9 cellular contexts compared by ENCODE assay signal in the genomic region with DNA sequence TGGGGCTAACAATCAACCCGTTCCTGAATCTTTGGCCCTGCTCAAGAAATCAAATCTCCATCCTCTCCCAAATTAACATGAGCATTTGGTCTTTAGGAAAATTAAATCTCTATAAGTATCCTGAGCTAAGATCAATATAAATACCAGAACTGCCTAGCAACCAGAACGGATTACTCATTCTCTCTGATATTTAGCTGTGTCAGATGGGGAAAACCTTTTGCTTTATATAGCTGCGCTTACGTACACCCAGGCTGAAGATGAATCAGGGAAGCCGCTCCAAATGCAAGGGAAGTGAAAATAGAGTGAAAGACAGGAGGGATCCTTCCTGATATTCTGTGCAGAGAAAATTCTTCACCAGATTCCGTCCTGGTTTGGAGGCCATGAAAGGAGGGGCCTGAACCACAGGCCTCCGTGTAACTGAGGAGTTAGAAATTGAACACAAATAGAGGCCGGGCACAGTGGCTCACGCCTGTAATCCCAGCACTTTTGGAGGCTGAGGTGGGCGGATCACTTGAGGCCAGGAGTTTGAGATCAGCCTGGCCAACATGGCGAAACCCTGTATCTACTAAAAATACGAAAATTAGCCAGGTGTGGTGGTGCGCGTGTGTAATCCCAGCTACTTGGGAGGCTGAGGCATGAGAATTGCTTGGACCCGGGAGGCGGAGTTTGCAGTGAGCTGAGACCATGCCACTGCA. TPM values are rescaled to one million over a fixed set of nuclear protein-coding genes. Genes with fewer than 3 reads are reported as not detected.
DNase-seq lines count a peak whose midpoint lies in the region; ATAC-seq lines count a peak whose summit lies in the region.
"Had no signal": no experiment of that assay in that cellular context is flagged by ENCODE, and none has a peak within 500 bp of the region (broad histone marks: within the 10 kb centered on the region; RNA-seq: fewer than 3 reads in every experiment).

No MANE protein-coding gene starts in this region.

- H3K27ac ChIP-seq in layer of hippocampus (ENCODE audit: low read depth, low read length): peak overlapping the region; percentile 52

- DNase-seq in HT1080 (ENCODE audit: low read depth) (peak; percentile 75), astrocyte of the hippocampus (ENCODE audit: low read depth, low spot score) (peak; percentile 87), stromal cell of bone marrow (ENCODE audit: low read depth) (peak; percentile 92), midbrain (lab: John Stamatoyannopoulos, UW) (no peak)
- DNase-seq: activated naive CD8-positive, alpha-beta T cell treated with anti-CD3 and anti-CD28 coated beads, Interleukin-2, amount 10 ng/mL, durations not matched to agents 7 days and 5 days had no signal

- ATAC-seq in HG03520 (IDR thresholded peaks at IDR 0.05; ENCODE audit: unreplicated experiment) (no peak), GM19328 (IDR thresholded peaks at IDR 0.05; ENCODE audit: unreplicated experiment) (no peak), HG02884 (IDR thresholded peaks at IDR 0.05; ENCODE audit: unreplicated experiment) (no peak)

- no peaks in the 10 kb centered on the region for H3K27me3 ChIP-seq in layer of hippocampus (ENCODE audit: control insufficient read depth, insufficient read depth, low read length)

RNA-seq across cellular contexts. Expression of gene GRB2, which starts 23.4 kb away (rescaled TPM):
- 106 and 134 TPM in 2 replicates for total RNA-seq in HT1080 (2014; rRNA removed; shearing (Covaris generic))
- polyA plus RNA-seq in HT1080 (2015; cell fraction: cytosol; rRNA removed): 84.0 and 111 TPM in 2 replicates
- 68.8 and 70.5 TPM in 2 replicates for polyA plus RNA-seq in HT1080 (2015; cell fraction: nucleus; rRNA removed)

RNA-seq across cellular contexts. Expression of gene TMEM94, which starts 27.5 kb away (rescaled TPM):
- 22.8 and 24.0 TPM in 2 replicates for total RNA-seq in HT1080 (2014; rRNA removed; shearing (Covaris generic))
- 31.2 and 32.1 TPM in 2 replicates for polyA plus RNA-seq in HT1080 (2015; cell fraction: cytosol; rRNA removed)
- 96.9 and 124 TPM in 2 replicates for polyA plus RNA-seq in HT1080 (2015; cell fraction: nucleus; rRNA removed)
